In genomic region chr5:135996611-135997010, GRCh38 we compare ENCODE assay signal across 2 cellular contexts.
TF ChIP-seq lines count a peak whose summit lies in the region.

No MANE protein-coding gene starts in this region.

TF ChIP-seq in A549, 52 proteins besides CTCF, POLR2A, EP300 and RAD21:
- TF ChIP-seq BCL3 (IDR thresholded peaks at IDR 0.05) (no peak), HOXB5 (CRISPR knock-in tag; IDR thresholded peaks at IDR 0.05) (no peak), TFCP2L1 (CRISPR knock-in tag; IDR thresholded peaks at IDR 0.05) (no peak), REST (IDR thresholded peaks at IDR 0.05) (no peak), RNF2 (IDR thresholded peaks at IDR 0.05; ENCODE audit: borderline replicate concordance, low read depth) (no peak), HOXA7 (CRISPR knock-in tag; IDR thresholded peaks at IDR 0.05) (no peak), HDAC2 (IDR thresholded peaks at IDR 0.05) (no peak), CBX8 (IDR thresholded peaks at IDR 0.05) (no peak), ESRRA (IDR thresholded peaks at IDR 0.05; ENCODE audit: borderline replicate concordance, low read length) (no peak), RARB (CRISPR knock-in tag; IDR thresholded peaks at IDR 0.05) (no peak), PHF8 (IDR thresholded peaks at IDR 0.05; ENCODE audit: borderline replicate concordance, low read depth) (no peak), EHF (CRISPR knock-in tag; IDR thresholded peaks at IDR 0.05) (no peak), RFX5 (IDR thresholded peaks at IDR 0.05) (no peak), NFE2L2 (conservative IDR thresholded peaks at IDR 0.05; ENCODE audit: low read length) (no peak)

TF ChIP-seq in HEK293, 187 proteins besides CTCF, POLR2A, EP300 and RAD21 (continued from another document):
- TF ChIP-seq AEBP2 (tag by site-specific recombination; IDR thresholded peaks at IDR 0.05; ENCODE audit: borderline replicate concordance) = no peak
